ENCODE assay signal across 1 cellular context in the genomic region with DNA sequence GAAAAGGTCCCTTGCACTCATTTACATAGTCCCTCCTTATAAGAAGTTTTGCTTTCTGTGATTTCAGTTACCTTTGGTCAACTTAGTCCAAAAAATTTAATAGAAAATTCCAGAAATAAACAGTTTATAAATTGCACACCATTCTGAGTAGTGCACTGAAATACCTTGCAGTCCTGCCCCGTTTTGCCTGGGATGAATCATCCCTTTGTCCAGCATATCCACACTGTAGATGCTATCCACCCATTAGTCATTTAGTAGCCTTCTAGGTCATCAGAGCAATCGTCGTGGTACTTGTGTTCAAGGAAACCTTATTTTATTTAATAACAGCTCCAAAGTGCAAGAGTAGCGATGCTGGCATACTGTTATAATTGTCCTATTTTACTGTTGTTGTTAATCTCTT.
TF ChIP-seq lines count a peak whose summit lies in the region.

No MANE protein-coding gene starts in this region.

TF ChIP-seq in K562, 482 proteins besides CTCF, POLR2A, EP300 and RAD21:
- TF ChIP-seq CHD7 (IDR thresholded peaks at IDR 0.05; ENCODE audit: low read depth, low read length) (no peak), ZNF121 (CRISPR knock-in tag; conservative IDR thresholded peaks at IDR 0.05) (peak; percentile 30; the same call in 1 of the 2 replicates), FOSL1 (tag; conservative IDR thresholded peaks at IDR 0.05) (peak; percentile 71), NFIC (IDR thresholded peaks at IDR 0.05) (no peak), JUND (IDR thresholded peaks at IDR 0.05; ENCODE audit: borderline replicate concordance, low read depth, low read length) (peak; percentile 77), JUND (tag; IDR thresholded peaks at IDR 0.05; ENCODE audit: borderline replicate concordance, low read depth, low read length) (peak; percentile 78; the same call in 2 of the 3 replicates), ATF3 (IDR thresholded peaks at IDR 0.05) (peak; percentile 43; the same call in 1 of the 2 replicates), ATF3 (CRISPR knock-in tag; conservative IDR thresholded peaks at IDR 0.05) (no peak)
